Comparison of ENCODE assay signal across 25 cellular contexts in genomic region chr16:10629592-10629963, GRCh38. TPM values are rescaled to one million over a fixed set of nuclear protein-coding genes. Genes with fewer than 3 reads are reported as not detected.
DNase-seq lines count a peak whose midpoint lies in the region; ATAC-seq, FAIRE-seq and TF ChIP-seq lines count a peak whose summit lies in the region.
"Had no signal": no experiment of that assay in that cellular context is flagged by ENCODE, and none has a peak within 500 bp of the region (broad histone marks: within the 10 kb centered on the region; RNA-seq: fewer than 3 reads in every experiment).

No MANE protein-coding gene starts in this region.

- H3K9ac ChIP-seq in H9 (ENCODE audit: extremely low read depth, insufficient read length, low read length) (no peak overlapping the region), GM12878 (ENCODE audit: control insufficient read depth, insufficient read depth, low read length) (no peak overlapping the region)

- H3K4me3 Mint-ChIP-seq in H9 (no peak overlapping the region), glutamatergic neuron (ENCODE audit: unreplicated experiment) (no peak overlapping the region)
- H3K4me3 Mint-ChIP-seq: activated naive CD8-positive, alpha-beta T cell treated with anti-CD3 and anti-CD28 coated beads for 36 hours; CD8-positive, alpha-beta memory T cell; memory B cell; naive thymus-derived CD4-positive, alpha-beta T cell; stimulated activated naive CD8-positive, alpha-beta T cell treated with anti-CD3 and anti-CD28 coated beads, Interleukin-15, amount 100 ng/mL, for 72 hours had no signal

- no peak overlapping the region for H2BK12ac ChIP-seq in H9 (ENCODE audit: insufficient read length, low read depth, low read length)

- H3K4me1 Mint-ChIP-seq in H9, result peaks cover 4 to 9% of the 10 kb centered on the region in 2 experiments
- no peaks in the 10 kb centered on the region for H3K4me1 Mint-ChIP-seq in glutamatergic neuron (ENCODE audit: low read depth, unreplicated experiment)
- H3K4me1 Mint-ChIP-seq: activated naive CD8-positive, alpha-beta T cell treated with anti-CD3 and anti-CD28 coated beads for 36 hours; CD8-positive, alpha-beta memory T cell; stimulated activated naive CD8-positive, alpha-beta T cell treated with anti-CD3 and anti-CD28 coated beads, Interleukin-15, amount 100 ng/mL, for 72 hours had no signal

- H3K27ac Mint-ChIP-seq in H9 (no peak overlapping the region), glutamatergic neuron (ENCODE audit: unreplicated experiment) (no peak overlapping the region)
- H3K27ac Mint-ChIP-seq: activated naive CD8-positive, alpha-beta T cell treated with anti-CD3 and anti-CD28 coated beads for 36 hours; CD8-positive, alpha-beta memory T cell; memory B cell; naive thymus-derived CD4-positive, alpha-beta T cell; stimulated activated naive CD8-positive, alpha-beta T cell treated with anti-CD3 and anti-CD28 coated beads, Interleukin-15, amount 100 ng/mL, for 72 hours had no signal

- H4K8ac ChIP-seq in H9 (replicated peaks; ENCODE audit: insufficient read length, low read depth, low read length), result no peak overlapping the region

- no peak for TF ChIP-seq EP300 in GM12878 (IDR thresholded peaks at IDR 0.05; ENCODE audit: borderline replicate concordance in 1 of 2, control insufficient read depth in 1 of 2, low read depth in 2 of 2, low read length in 2 of 2)

- no peak overlapping the region for H2BK5ac ChIP-seq in H9 (ENCODE audit: insufficient read length, low read length)

- DNase-seq in DMS153 (lab: John Stamatoyannopoulos, UW) (peak; percentile 10), DMS153 treated with DMSO at 0.1 percent for 48 hours (lab: John Stamatoyannopoulos, UW; ENCODE audit: unreplicated experiment) (no peak), H9 (peak; percentile 84), GM12878 (ENCODE audit: low read depth, low spot score) (no peak), iPS-NIHi7 (ENCODE audit: extremely low spot score) (peak; percentile 72), glutamatergic neuron (no peak), mesenteric fat pad (ENCODE audit: low spot score) (no peak), NCI-H2227 treated with DMSO at 0.1 percent for 48 hours (lab: John Stamatoyannopoulos, UW) (no peak)
- DNase-seq: activated CD4-positive, alpha-beta T cell treated with anti-CD3 and anti-CD28 coated beads, Interleukin-2, amount 50 U/mL, for 4 hours; activated CD8-positive, alpha-beta memory T cell treated with anti-CD3 and anti-CD28 coated beads, Interleukin-2, amount 50 U/mL, for 48 hours; activated naive CD8-positive, alpha-beta T cell treated with anti-CD3 and anti-CD28 coated beads for 36 hours; CD8-positive, alpha-beta memory T cell; DMS79 treated with DMSO at 0.1 percent for 48 hours; hypothalamus; naive thymus-derived CD4-positive, alpha-beta T cell; NCI-H526 treated with DMSO at 0.1 percent for 48 hours; occipital lobe; stimulated activated naive CD8-positive, alpha-beta T cell treated with anti-CD3 and anti-CD28 coated beads, Interleukin-15, amount 100 ng/mL, for 72 hours; T-helper 2 cell had no signal

- no peaks in the 10 kb centered on the region for H3K79me1 ChIP-seq in H9 (ENCODE audit: insufficient read depth, low read depth, low read length, poor library complexity, severe bottlenecking)

- H4K5ac ChIP-seq in H9 (ENCODE audit: insufficient read length, low read depth, low read length), result no peak overlapping the region

- no peak overlapping the region for H3K4ac ChIP-seq in H9 (ENCODE audit: low read depth, low read length)

- 0 out of 7 replicates have a peak, but pooled peaks cover 0 to 3% (median 0%) of the 10 kb centered on the region in 3 experiments for H3K36me3 Mint-ChIP-seq in H9 (ENCODE audit: insufficient read depth in 1 of 3, low read depth in 3 of 3)
- peaks cover 11% of the 10 kb centered on the region for H3K36me3 Mint-ChIP-seq in glutamatergic neuron (ENCODE audit: unreplicated experiment)
- H3K36me3 Mint-ChIP-seq: activated naive CD8-positive, alpha-beta T cell treated with anti-CD3 and anti-CD28 coated beads for 36 hours; CD8-positive, alpha-beta memory T cell had no signal

- no peak overlapping the region for H3K56ac ChIP-seq in H9 (ENCODE audit: insufficient read length, low read depth, low read length)

- POLR2A ChIA-PET in GM12878 (lab: Charles Lee), result interaction anchor here (1.4 kb wide), 1 partner anchor 18 kb away, joined by 3 read pairs; no protein-coding TSS in a partner anchor

- no peak overlapping the region for H2AFZ ChIP-seq in H9 (ENCODE audit: low read length)
- no peak overlapping the region for H2AFZ ChIP-seq in GM12878 (ENCODE audit: control insufficient read depth, low read depth, low read length)

- no CpG with 5 or more reads among the region's 6 CpGs for WGBS in H9 (ENCODE audit: extremely low coverage, insufficient read length, low lambda C conversion rate)
- 30% methylated on average over 6 of the region's 6 CpGs for WGBS in GM12878 (ENCODE audit: insufficient coverage, insufficient replicate concordance, low lambda C conversion rate, missing lambda C conversion rate)

- H2BK15ac ChIP-seq in H9 (ENCODE audit: low read depth, low read length), result no peak overlapping the region

- no peak for TF ChIP-seq RAD21 in GM12878 (IDR thresholded peaks at IDR 0.05; ENCODE audit: insufficient read depth, low read depth, low read length)

- RAD21 ChIA-PET in GM12878 (lab: Charles Lee; ENCODE audit: unreplicated experiment), result interaction anchor here (0.7 kb wide), 1 partner anchor 24 kb away, joined by 3 read pairs; no protein-coding TSS in a partner anchor

- H3K9me3 ChIP-seq in H9 (ENCODE audit: control insufficient read depth, low read depth, low read length) (no peaks in the 10 kb centered on the region), GM12878 (replicated peaks; ENCODE audit: control insufficient read depth, insufficient read depth, low read length) (no peaks in the 10 kb centered on the region)

- H3K36me3 ChIP-seq in GM12878 (ENCODE audit: control insufficient read depth in 2 of 2, insufficient read depth in 2 of 2, low read length in 1 of 2), result no peaks in the 10 kb centered on the region
- H3K36me3 ChIP-seq: tibial nerve had no signal

- no peak for TF ChIP-seq POLR2A in GM12878 (IDR thresholded peaks at IDR 0.05; ENCODE audit: low read depth, low read length)

- H3K4me1 ChIP-seq in H9 (ENCODE audit: insufficient read depth, low read length) (no peaks in the 10 kb centered on the region; the same call in 1 of the 2 replicates), GM12878 (ENCODE audit: control insufficient read depth, insufficient read depth, low read length) (peaks cover 6% of the 10 kb centered on the region)
- H3K4me1 ChIP-seq: tibial nerve had no signal

- no peaks in the 10 kb centered on the region for H4K20me1 ChIP-seq in H9 (ENCODE audit: control insufficient read depth, insufficient read depth, insufficient read length)
- no peaks in the 10 kb centered on the region for H4K20me1 ChIP-seq in GM12878 (ENCODE audit: control insufficient read depth, insufficient read depth)

- no peak overlapping the region for H3K23ac ChIP-seq in H9 (ENCODE audit: insufficient read length, low read depth, low read length)

- CTCF ChIA-PET in GM12878 (lab: Yijun Ruan, JAX), result interaction anchor here (0.9 kb wide), 1 partner anchor 63 kb away, joined by 3 read pairs; no protein-coding TSS in a partner anchor

- H2AK5ac ChIP-seq in H9 (ENCODE audit: insufficient read length, low read length), result no peak overlapping the region

- BruUV-seq in GM12878 (replicated peaks; lab: Mats Ljungman, UMichigan), result no TSS peak

- 0 out of 3 replicates have a peak, but pooled peaks have one; percentile 27 for ATAC-seq in GM12878
- ATAC-seq: stimulated activated naive CD8-positive, alpha-beta T cell treated with anti-CD3 and anti-CD28 coated beads, Interleukin-15, amount 100 ng/mL, for 72 hours had no signal

- H3T11ph ChIP-seq in H9 (ENCODE audit: low read length), result no peak overlapping the region

- no peaks in the 10 kb centered on the region; the same call in 1 of the 2 replicates for H3K79me2 ChIP-seq in H9 (ENCODE audit: insufficient read depth, low read length)
- H3K79me2 ChIP-seq in GM12878 (ENCODE audit: control insufficient read depth, insufficient read depth, low read length), result no peaks in the 10 kb centered on the region

- SMC1A ChIA-PET in GM12878 (lab: Charles Lee; ENCODE audit: uncharacterized antibody, unreplicated experiment), result no interaction called here

- in situ Hi-C loops in GM12878 (cut with MboI), result no loop called here

- intact Hi-C loops in GM12878 (cut with micrococcal nuclease; ENCODE audit: unreplicated experiment), result no loop called here

- no peak overlapping the region for H2BK120ac ChIP-seq in H9 (ENCODE audit: low read depth, low read length, poor library complexity, severe bottlenecking)

- peaks cover 1 to 2% of the 10 kb centered on the region in 2 experiments; a peak in 3 of 5 replicates for H3K9me3 Mint-ChIP-seq in H9
- peaks cover 3% of the 10 kb centered on the region for H3K9me3 Mint-ChIP-seq in glutamatergic neuron (ENCODE audit: unreplicated experiment)

- TF ChIP-seq CTCF in H9 (conservative IDR thresholded peaks at IDR 0.05) (peak; percentile 59), GM12878 (IDR thresholded peaks at IDR 0.05 in 2 of 3, conservative IDR thresholded peaks at IDR 0.05 in 1 of 3; ENCODE audit: control insufficient read depth in 2 of 3, extremely low read depth in 1 of 3, insufficient read depth in 1 of 3, low read depth in 3 of 3, low read length in 3 of 3) (no peak), glutamatergic neuron (IDR thresholded peaks at IDR 0.05; ENCODE audit: partially characterized antibody, unreplicated experiment) (no peak)

- H3K27me3 Mint-ChIP-seq in H9 (ENCODE audit: low read depth), result peaks cover 15% of the 10 kb centered on the region
- peaks cover 6% of the 10 kb centered on the region for H3K27me3 Mint-ChIP-seq in glutamatergic neuron (ENCODE audit: unreplicated experiment)

- no peak overlapping the region for H2BK20ac ChIP-seq in H9 (ENCODE audit: low read depth, low read length, poor library complexity, severe bottlenecking)

- H3K23me2 ChIP-seq in H9 (ENCODE audit: insufficient read length, low read depth, low read length, poor library complexity, severe bottlenecking), result no peaks in the 10 kb centered on the region

- H4K91ac ChIP-seq in H9 (ENCODE audit: insufficient read length, low read depth, low read length), result no peak overlapping the region

- H3K14ac ChIP-seq in H9 (ENCODE audit: insufficient read depth, low read length), result no peak overlapping the region

- no peak for FAIRE-seq in GM12878 (lab: Jason Lieb, UNC)
- FAIRE-seq: astrocyte, GM12891 had no signal

- H3K4me3 ChIP-seq in GM12878, result no peak overlapping the region
- H3K4me3 ChIP-seq: tibial nerve had no signal

- no peak overlapping the region for H3K18ac ChIP-seq in H9 (ENCODE audit: insufficient read length, low read depth, low read length)

- H3K27me3 ChIP-seq in H9 (ENCODE audit: insufficient read depth, low read length), result no peaks in the 10 kb centered on the region
- H3K27me3 ChIP-seq in GM12878 (replicated peaks in 1 of 2; ENCODE audit: control insufficient read depth in 2 of 2, insufficient read depth in 2 of 2, low read length in 1 of 2), result no peaks in the 10 kb centered on the region; a peak in 1 of 4 replicates
- H3K27me3 ChIP-seq: tibial nerve had no signal

- H3K4me2 ChIP-seq in H9 (ENCODE audit: insufficient read depth, insufficient read length, low read length), result no peak overlapping the region
- H3K4me2 ChIP-seq in GM12878 (ENCODE audit: control insufficient read depth, insufficient read depth), result no peak overlapping the region

- H3K27ac ChIP-seq in H9 (ENCODE audit: insufficient read length, low read depth, low read length) (no peak overlapping the region), GM12878 (ENCODE audit: control insufficient read depth, insufficient read depth) (no peak overlapping the region)
- H3K27ac ChIP-seq: 22Rv1, tibial nerve had no signal

RNA-seq across cellular contexts. Expression of gene EMP2, which starts 49.2 kb away (rescaled TPM):
- total RNA-seq in H9 (2021), result 14.4 and 15.1 TPM in 2 replicates
- total RNA-seq in GM12878 (2013; cell fraction: nucleolus; rRNA removed), result 0.95 and 1.0 TPM in 2 replicates
- 3.2 and 3.4 TPM in 2 replicates for total RNA-seq in GM12878 (2014; rRNA removed)
- 2.6 and 2.9 TPM in 2 replicates for total RNA-seq in GM12878 (2014; rRNA removed; fragmentation: Illumina TruSeq; extraction: Trizol)
- 5.7 and 5.8 TPM in 2 replicates for total RNA-seq in GM12878 (2021)
- 1.9 TPM for polyA plus RNA-seq in GM12878 (2011; ENCODE audit: low read depth)
- polyA plus RNA-seq in GM12878 (2011; rRNA removed), result 0.20 and 0.41 TPM in 2 replicates
- polyA plus RNA-seq in GM12878 (2011; cell fraction: cytosol; rRNA removed), result 0.15 and 0.33 TPM in 2 replicates
- 0.26 and 0.31 TPM in 2 replicates for polyA plus RNA-seq in GM12878 (2011; cell fraction: nucleus; rRNA removed)
- polyA plus RNA-seq in GM12878 (2012), result 0.80 and 0.93 TPM in 2 replicates
- polyA plus RNA-seq in GM12878 (2014; fragmentation: Illumina TruSeq; extraction: Trizol), result 2.9 and 3.6 TPM in 2 replicates
- polyA plus RNA-seq in GM12878 (2014; fragmentation: Nextera tagmentation; extraction: Ambion mirVana), result 1 to 10 TPM; 4.4 to 6.1 TPM
- polyA plus RNA-seq in GM12878 (2014; rRNA removed), result 2.9 and 3.1 TPM in 2 replicates
- polyA plus RNA-seq in GM12878 (2016; fragmentation: Nextera tagmentation; extraction: Ambion mirVana), result 10 to 100 TPM in 1 of 2 experiments, 1 to 10 TPM in 1; 8.9 to 10.4 TPM
- 0.41 and 0.51 TPM in 2 replicates for polyA minus RNA-seq in GM12878 (2011; rRNA and poly(A)+ RNA removed)
- polyA minus RNA-seq in GM12878 (2011; cell fraction: cytosol; rRNA and poly(A)+ RNA removed), result 0.53 and 0.83 TPM in 2 replicates
- 0.12 and 0.29 TPM in 2 replicates for polyA minus RNA-seq in GM12878 (2011; cell fraction: nucleus; rRNA and poly(A)+ RNA removed)
- 27.8 TPM for total RNA-seq in glutamatergic neuron (ENCODE audit: unreplicated experiment)
- total RNA-seq in mesenteric fat pad, result 68.1 TPM
- total RNA-seq: activated naive CD8-positive, alpha-beta T cell treated with anti-CD3 and anti-CD28 coated beads for 36 hours; CD8-positive, alpha-beta memory T cell; naive thymus-derived CD4-positive, alpha-beta T cell; OCI-LY7 had no signal
- polyA plus RNA-seq: CD8-positive, alpha-beta memory T cell; naive thymus-derived CD4-positive, alpha-beta T cell had no signal

Comparison
In these comparisons a context has a peak if more than half of its experiments do, and no peak if none do; other contexts are left out.
1. DNase-seq: peak in DMS153 (single experiment), H9 (single experiment) and iPS-NIHi7 (single experiment); none in DMS153 treated with DMSO at 0.1 percent for 48 hours (single experiment), GM12878 (single experiment), glutamatergic neuron (single experiment), mesenteric fat pad (single experiment) and NCI-H2227 treated with DMSO at 0.1 percent for 48 hours (single experiment).